Comparison of ENCODE assay signal across 8 cellular contexts in the genomic region with DNA sequence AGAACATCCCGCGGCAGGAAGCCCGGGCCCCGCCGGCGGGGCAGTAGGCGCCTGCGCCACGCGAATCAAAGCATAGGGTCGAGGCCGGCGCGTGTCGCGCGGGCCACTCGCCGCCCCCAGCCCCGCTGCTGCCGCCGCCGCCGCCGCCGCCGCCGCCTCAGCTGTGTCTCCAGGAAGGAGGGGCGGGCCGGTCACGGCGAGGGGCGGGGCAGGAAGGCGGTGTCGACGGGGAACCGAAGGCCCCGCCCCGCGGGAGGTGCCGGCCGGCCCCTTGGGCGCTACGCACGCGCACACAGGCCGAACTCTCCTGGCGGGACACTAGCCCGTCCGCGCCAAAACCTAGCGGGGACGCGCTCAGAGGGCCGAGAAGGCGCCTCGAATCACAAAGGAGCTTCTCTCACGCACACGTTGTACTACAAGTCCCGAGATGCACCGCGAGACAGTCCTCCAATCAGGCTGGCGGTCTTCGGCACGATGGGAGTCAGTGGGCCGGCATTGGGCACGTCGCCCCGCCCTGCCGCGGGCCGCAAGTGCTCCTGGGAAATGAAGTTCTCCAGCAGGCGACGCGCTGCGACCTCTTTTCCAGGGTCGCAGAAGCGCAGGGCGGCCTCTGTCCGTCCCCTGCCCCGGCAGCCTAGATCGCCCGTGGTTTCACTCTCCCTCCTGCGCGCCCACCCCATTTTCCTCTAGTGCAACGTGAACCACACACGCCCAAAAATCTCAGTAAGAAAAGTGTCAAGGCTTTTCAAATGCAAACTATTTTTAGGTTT. TPM values are rescaled to one million over a fixed set of nuclear protein-coding genes. Genes with fewer than 3 reads are reported as not detected.
DNase-seq lines count a peak whose midpoint lies in the region; ATAC-seq and TF ChIP-seq lines count a peak whose summit lies in the region.

TSS of gene RALGAPA2 (minus strand) at position 171 of the 770 bp plus-strand sequence. CDS start at position 7, 164 bp downstream.

- peak within 1 kb of the TSS; percentile 89 to 96 (median 94) for H3K27ac Mint-ChIP-seq in CD14-positive monocyte
- H3K27ac Mint-ChIP-seq in activated CD4-positive, alpha-beta memory T cell treated with anti-CD3 and anti-CD28 coated beads for 36 hours = peak within 1 kb of the TSS; percentile 94

- H3K27ac ChIP-seq in dorsolateral prefrontal cortex (peak within 1 kb of the TSS; percentile 66 to 98 (median 95)), liver (ENCODE audit: low read depth in 1 of 2, low read length in 2 of 2) (peak within 1 kb of the TSS; percentile 96 to 97)

- H3K27me3 ChIP-seq in dorsolateral prefrontal cortex (no peaks in the 10 kb centered on the region), liver (ENCODE audit: control insufficient read depth in 4 of 4, insufficient read depth in 4 of 4, low read length in 3 of 4) (no peaks in the 10 kb centered on the region)

- H3K36me3 Mint-ChIP-seq in CD14-positive monocyte = peaks cover 2 to 10% of the 10 kb centered on the region in 2 donors
- H3K36me3 Mint-ChIP-seq in activated CD4-positive, alpha-beta memory T cell treated with anti-CD3 and anti-CD28 coated beads for 36 hours = peaks cover 2% of the 10 kb centered on the region

- H3K4me1 Mint-ChIP-seq in CD14-positive monocyte = peaks cover 41% of the 10 kb centered on the region
- peaks cover 25% of the 10 kb centered on the region for H3K4me1 Mint-ChIP-seq in activated CD4-positive, alpha-beta memory T cell treated with anti-CD3 and anti-CD28 coated beads for 36 hours (ENCODE audit: low read depth)

- peak within 1 kb of the TSS; percentile 86 to 94 for H3K4me3 Mint-ChIP-seq in CD14-positive monocyte
- H3K4me3 Mint-ChIP-seq in activated CD4-positive, alpha-beta memory T cell treated with anti-CD3 and anti-CD28 coated beads for 36 hours = peak within 1 kb of the TSS; percentile 76

- POLR2A ChIA-PET in activated CD4-positive, alpha-beta memory T cell treated with anti-CD3 and anti-CD28 coated beads for 36 hours (lab: Charles Lee) = interaction anchor here (0.9 to 1.0 kb wide), 3 partner anchors 28 to 390 kb away, joined by 3 read pairs; no protein-coding TSS in a partner anchor

- DNase-seq in CD14-positive monocyte (ENCODE audit: low spot score) (peak; percentile 93), NCI-H82 treated with DMSO at 0.1 percent for 48 hours (lab: John Stamatoyannopoulos, UW; ENCODE audit: unreplicated experiment) (peak; percentile 88), dorsolateral prefrontal cortex (peak; percentile 96 to 99 (median 98))
- DNase-seq in activated CD4-positive, alpha-beta memory T cell treated with anti-CD3 and anti-CD28 coated beads for 36 hours = peak; percentile 95
- peak; percentile 94 for DNase-seq in stimulated activated CD4-positive, alpha-beta T cell treated with anti-CD3 and anti-CD28 coated beads, Interleukin-4, amount 100 ng/mL, for 24 hours

- H3K9me3 Mint-ChIP-seq in CD14-positive monocyte = peaks cover 0 to 3% (median 0%) of the 10 kb centered on the region in 7 donors
- H3K9me3 Mint-ChIP-seq in activated CD4-positive, alpha-beta memory T cell treated with anti-CD3 and anti-CD28 coated beads for 36 hours = peaks cover 5% of the 10 kb centered on the region

- ATAC-seq in GM19438 (IDR thresholded peaks at IDR 0.05; ENCODE audit: low read depth, unreplicated experiment) = peak; percentile 91
- ATAC-seq in HG03575 (IDR thresholded peaks at IDR 0.05; ENCODE audit: extremely low read depth, insufficient number of reproducible peaks, low FRiP score, unreplicated experiment) = peak; percentile 90

- no peaks in the 10 kb centered on the region for H3K36me3 ChIP-seq in liver (ENCODE audit: control insufficient read depth in 4 of 4, insufficient read depth in 3 of 4, low read depth in 1 of 4, low read length in 3 of 4)

- under 1% methylated on average over 87 of the region's 87 CpGs for WGBS in liver

- CTCF ChIA-PET in activated CD4-positive, alpha-beta memory T cell treated with anti-CD3 and anti-CD28 coated beads for 36 hours (lab: Charles Lee) = no interaction called here

- peaks cover 0 to 3% (median 3%) of the 10 kb centered on the region in 3 donors for H3K27me3 Mint-ChIP-seq in CD14-positive monocyte (ENCODE audit: low read depth in 3 of 3)
- peaks cover 2% of the 10 kb centered on the region for H3K27me3 Mint-ChIP-seq in activated CD4-positive, alpha-beta memory T cell treated with anti-CD3 and anti-CD28 coated beads for 36 hours

- peak within 1 kb of the TSS; percentile 82 to 85 for H3K9ac ChIP-seq in liver (ENCODE audit: low read depth in 1 of 2, low read length in 2 of 2)

- TF ChIP-seq CTCF in CD14-positive monocyte (IDR thresholded peaks at IDR 0.05) (no peak), dorsolateral prefrontal cortex (IDR thresholded peaks at IDR 0.05 in 54 of 56, conservative IDR thresholded peaks at IDR 0.05 in 2 of 56; ENCODE audit: low read depth in 1 of 56, partially characterized antibody in 56 of 56) (peak; percentile 18 to 74 (median 54)), liver (IDR thresholded peaks at IDR 0.05; ENCODE audit: low read depth, low read length, missing input control) (no peak)

- peaks cover 2 to 24% (median 12%) of the 10 kb centered on the region in 4 donors for H3K4me1 ChIP-seq in liver (ENCODE audit: control insufficient read depth in 4 of 4, insufficient read depth in 4 of 4, low read length in 3 of 4)

- H3K4me3 ChIP-seq in dorsolateral prefrontal cortex (peak within 1 kb of the TSS; percentile 65 to 99 (median 89)), liver (ENCODE audit: low read depth in 1 of 3, low read length in 3 of 3) (peak within 1 kb of the TSS; percentile 82 to 100 (median 94))

- intact Hi-C loops in CD14-positive monocyte (cut with micrococcal nuclease) (loop anchor here in 1 of 2 donors (10.0 kb wide), 2 partner anchors 112 to 592 kb away; partner anchors contain the start of gene XRN2), dorsolateral prefrontal cortex (cut with DNase I) (loop anchor here (2.0 to 10.0 kb wide), 5 partner anchors 45 to 522 kb away; partner anchors contain the start of gene KIZ (in 1 of the 2))
- intact Hi-C loops in activated CD4-positive, alpha-beta memory T cell treated with anti-CD3 and anti-CD28 coated beads for 36 hours (cut with micrococcal nuclease) = loop anchor here (1.0 to 5.0 kb wide), 4 partner anchors 220 to 660 kb away; partner anchors contain the start of genes CFAP61, CRNKL1 and KIZ

- TF ChIP-seq RAD21 in liver (IDR thresholded peaks at IDR 0.05) = peak; percentile 34 to 42

- no peaks in the 10 kb centered on the region for H3K9me3 ChIP-seq in liver (ENCODE audit: control insufficient read depth in 4 of 4, low read length in 3 of 4)

TF ChIP-seq in liver, 16 proteins besides CTCF, POLR2A, EP300 and RAD21 (continues in another document):
- peak; percentile 71 for TF ChIP-seq SP1 (IDR thresholded peaks at IDR 0.05)
- no peak for TF ChIP-seq HNF4G (IDR thresholded peaks at IDR 0.05)
- TF ChIP-seq GABPA (IDR thresholded peaks at IDR 0.05 in 1 of 2, conservative IDR thresholded peaks at IDR 0.05 in 1 of 2) = no peak
- TF ChIP-seq HNF4A (conservative IDR thresholded peaks at IDR 0.05) = peak in 1 of 2 donors; percentile 17
- TF ChIP-seq REST (IDR thresholded peaks at IDR 0.05) = no peak
- no peak for TF ChIP-seq FOXA2 (IDR thresholded peaks at IDR 0.05)
- TF ChIP-seq RXRA (IDR thresholded peaks at IDR 0.05) = peak; percentile 13 to 14
- no peak for TF ChIP-seq TAF1 (conservative IDR thresholded peaks at IDR 0.05)
- TF ChIP-seq, protein P1, sequence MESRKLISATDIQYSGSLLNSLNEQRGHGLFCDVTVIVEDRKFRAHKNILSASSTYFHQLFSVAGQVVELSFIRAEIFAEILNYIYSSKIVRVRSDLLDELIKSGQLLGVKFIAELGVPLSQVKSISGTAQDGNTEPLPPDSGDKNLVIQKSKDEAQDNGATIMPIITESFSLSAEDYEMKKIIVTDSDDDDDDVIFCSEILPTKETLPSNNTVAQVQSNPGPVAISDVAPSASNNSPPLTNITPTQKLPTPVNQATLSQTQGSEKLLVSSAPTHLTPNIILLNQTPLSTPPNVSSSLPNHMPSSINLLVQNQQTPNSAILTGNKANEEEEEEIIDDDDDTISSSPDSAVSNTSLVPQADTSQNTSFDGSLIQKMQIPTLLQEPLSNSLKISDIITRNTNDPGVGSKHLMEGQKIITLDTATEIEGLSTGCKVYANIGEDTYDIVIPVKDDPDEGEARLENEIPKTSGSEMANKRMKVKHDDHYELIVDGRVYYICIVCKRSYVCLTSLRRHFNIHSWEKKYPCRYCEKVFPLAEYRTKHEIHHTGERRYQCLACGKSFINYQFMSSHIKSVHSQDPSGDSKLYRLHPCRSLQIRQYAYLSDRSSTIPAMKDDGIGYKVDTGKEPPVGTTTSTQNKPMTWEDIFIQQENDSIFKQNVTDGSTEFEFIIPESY (IDR thresholded peaks at IDR 0.05) = no peak

RNA-seq across cellular contexts. Expression of gene RALGAPA2, which starts in this region (rescaled TPM):
- polyA plus RNA-seq in CD14-positive monocyte (1 to 10 TPM; 6.2 to 8.9 TPM), liver (10 to 100 TPM; 20.2 to 29.9 TPM)
- 10 to 100 TPM; 15.9 to 16.6 TPM for total RNA-seq in activated CD4-positive, alpha-beta memory T cell treated with anti-CD3 and anti-CD28 coated beads for 36 hours
- total RNA-seq in dorsolateral prefrontal cortex (10 to 100 TPM; 20.3 to 60.5 (median 34.7) TPM), liver (10 to 100 TPM; 14.8 to 89.9 TPM)

Comparison
In these comparisons a context has a peak if more than half of its experiments do, and no peak if none do; other contexts are left out.
1. Peak in every context shown above with its lines: DNase-seq, ATAC-seq, H3K4me3 ChIP-seq and H3K27ac ChIP-seq.
2. CTCF ChIP-seq: peak in dorsolateral prefrontal cortex (56 of 56); none in CD14-positive monocyte (single experiment) and liver (single experiment).